ENCODE assay signal across 22 cellular contexts in genomic region chr3:45842851-45843625, GRCh38. TPM values are rescaled to one million over a fixed set of nuclear protein-coding genes. Genes with fewer than 3 reads are reported as not detected.
DNase-seq lines count a peak whose midpoint lies in the region; ATAC-seq and TF ChIP-seq lines count a peak whose summit lies in the region.
"Had no signal": no experiment of that assay in that cellular context is flagged by ENCODE, and none has a peak within 500 bp of the region (broad histone marks: within the 10 kb centered on the region; RNA-seq: fewer than 3 reads in every experiment).

No MANE protein-coding gene starts in this region.

- H3K36me3 ChIP-seq in OCI-LY3 (replicated peaks; ENCODE audit: low read depth, low read length) (no peaks in the 10 kb centered on the region), trophoblast cell (ENCODE audit: control insufficient read depth in 1 of 2, insufficient read depth in 2 of 2, low read length in 2 of 2) (no peaks in the 10 kb centered on the region), upper lobe of right lung (no peaks in the 10 kb centered on the region)
- H3K36me3 ChIP-seq: suprapubic skin had no signal

- H3K27ac ChIP-seq in OCI-LY3 (ENCODE audit: low read length) = no peak overlapping the region
- H3K27ac ChIP-seq in trophoblast cell (ENCODE audit: low read depth, low read length) = no peak overlapping the region
- no peak overlapping the region for H3K27ac ChIP-seq in upper lobe of right lung
- H3K27ac ChIP-seq: SK-N-MC, suprapubic skin had no signal

- peaks cover 3% of the 10 kb centered on the region for H3K36me3 Mint-ChIP-seq in activated T-cell treated with anti-CD3 and anti-CD28 coated beads, Interleukin-2, amount 50 U/mL, for 24 hours (ENCODE audit: low read depth)
- peaks cover 12% of the 10 kb centered on the region for H3K36me3 Mint-ChIP-seq in effector memory CD8-positive, alpha-beta T cell (ENCODE audit: insufficient read depth)

- H3K4me3 Mint-ChIP-seq in activated T-cell treated with anti-CD3 and anti-CD28 coated beads, Interleukin-2, amount 50 U/mL, for 24 hours = peak overlapping the region; percentile 89
- H3K4me3 Mint-ChIP-seq in effector memory CD8-positive, alpha-beta T cell = peak overlapping the region; percentile 90 to 94

- no peak overlapping the region for H3K9ac ChIP-seq in OCI-LY3 (ENCODE audit: low read length)
- no peak overlapping the region for H3K9ac ChIP-seq in trophoblast cell (ENCODE audit: low read length)

- H3K18ac ChIP-seq in trophoblast cell (ENCODE audit: low read length) = no peak overlapping the region

- no CpG with 5 or more reads among the region's 9 CpGs for WGBS in trophoblast cell (ENCODE audit: extremely low coverage, insufficient coverage, insufficient read length)

- H3K9me3 ChIP-seq in OCI-LY3 (ENCODE audit: insufficient read depth, low read length) = no peaks in the 10 kb centered on the region
- H3K9me3 ChIP-seq in trophoblast cell (ENCODE audit: insufficient read depth, low read depth, low read length) = no peaks in the 10 kb centered on the region
- H3K9me3 ChIP-seq in upper lobe of right lung = no peaks in the 10 kb centered on the region
- H3K9me3 ChIP-seq: mucosa of descending colon, suprapubic skin had no signal

- H2AFZ ChIP-seq in OCI-LY3 (ENCODE audit: low read depth, low read length) (peak overlapping the region; percentile 86), trophoblast cell (ENCODE audit: insufficient read depth, low read length, poor library complexity) (no peak overlapping the region)

- no peak overlapping the region for H3K14ac ChIP-seq in trophoblast cell (ENCODE audit: low read length)

- H4K20me1 ChIP-seq in OCI-LY3 (ENCODE audit: insufficient read depth, low read length) = no peaks in the 10 kb centered on the region

- H3K79me2 ChIP-seq in OCI-LY3 (ENCODE audit: low read length) (no peaks in the 10 kb centered on the region), trophoblast cell (ENCODE audit: control insufficient read depth, insufficient read depth, low read length, poor library complexity) (no peaks in the 10 kb centered on the region)

- no peak overlapping the region for H4K8ac ChIP-seq in trophoblast cell (ENCODE audit: low read depth, low read length)

- H3K4me2 ChIP-seq in OCI-LY3 (ENCODE audit: low read length) (peak overlapping the region; percentile 83), trophoblast cell (ENCODE audit: low read length) (no peak overlapping the region)

- H2BK5ac ChIP-seq in trophoblast cell (ENCODE audit: low read depth, low read length, poor library complexity) = no peak overlapping the region

- H3K27me3 ChIP-seq in OCI-LY3 (ENCODE audit: low read depth, low read length) (peaks cover 30% of the 10 kb centered on the region), trophoblast cell (ENCODE audit: insufficient read depth, low read length) (no peaks in the 10 kb centered on the region), upper lobe of right lung (no peaks in the 10 kb centered on the region)
- H3K27me3 ChIP-seq: suprapubic skin had no signal

- no peak overlapping the region for H3K4ac ChIP-seq in trophoblast cell (ENCODE audit: low read depth, low read length)

- no peak for TF ChIP-seq CTCF in OCI-LY3 (IDR thresholded peaks at IDR 0.05; ENCODE audit: low read depth, low read length)
- no peak for TF ChIP-seq CTCF in upper lobe of right lung (IDR thresholded peaks at IDR 0.05)

- peaks cover 3% of the 10 kb centered on the region for H3K27me3 Mint-ChIP-seq in activated T-cell treated with anti-CD3 and anti-CD28 coated beads, Interleukin-2, amount 50 U/mL, for 24 hours
- H3K27me3 Mint-ChIP-seq in effector memory CD8-positive, alpha-beta T cell = peaks cover 0 to 2% of the 10 kb centered on the region in 2 donors

- H3K4me3 ChIP-seq in OCI-LY3 (ENCODE audit: low read length) (peak overlapping the region; percentile 88), trophoblast cell (ENCODE audit: low read depth, low read length) (no peak overlapping the region), upper lobe of right lung (no peak overlapping the region)
- H3K4me3 ChIP-seq: mucosa of descending colon had no signal

- no peak overlapping the region for H2BK120ac ChIP-seq in trophoblast cell (ENCODE audit: insufficient read depth, low read length, poor library complexity)

- peaks cover 20% of the 10 kb centered on the region for H3K4me1 Mint-ChIP-seq in activated T-cell treated with anti-CD3 and anti-CD28 coated beads, Interleukin-2, amount 50 U/mL, for 24 hours (ENCODE audit: low read depth)
- H3K4me1 Mint-ChIP-seq in effector memory CD8-positive, alpha-beta T cell (ENCODE audit: low read depth in 2 of 2) = peaks cover 14 to 29% of the 10 kb centered on the region in 2 donors

- no peak overlapping the region for H4K91ac ChIP-seq in trophoblast cell (ENCODE audit: low read depth, low read length)

- H2AK5ac ChIP-seq in trophoblast cell (ENCODE audit: low read length) = no peak overlapping the region

- ATAC-seq in effector memory CD8-positive, alpha-beta T cell (replicated peaks) = no peak
- no peak for ATAC-seq in GM19397 (IDR thresholded peaks at IDR 0.05; ENCODE audit: unreplicated experiment)
- ATAC-seq in upper lobe of right lung = no peak

- H4K12ac ChIP-seq in trophoblast cell (ENCODE audit: low read depth, low read length) = no peak overlapping the region

- peaks cover 22% of the 10 kb centered on the region for H3K4me1 ChIP-seq in OCI-LY3 (ENCODE audit: low read length)
- H3K4me1 ChIP-seq in trophoblast cell (ENCODE audit: control insufficient read depth in 1 of 2, insufficient read depth in 2 of 2, low read length in 2 of 2) = peaks cover 0 to 2% of the 10 kb centered on the region in 2 experiments
- H3K4me1 ChIP-seq in upper lobe of right lung = peaks cover 14% of the 10 kb centered on the region

- H2BK12ac ChIP-seq in trophoblast cell (ENCODE audit: low read length) = no peak overlapping the region

- H3K9me3 Mint-ChIP-seq in activated T-cell treated with anti-CD3 and anti-CD28 coated beads, Interleukin-2, amount 50 U/mL, for 24 hours = peaks cover 3% of the 10 kb centered on the region
- no peaks in the 10 kb centered on the region for H3K9me3 Mint-ChIP-seq in effector memory CD8-positive, alpha-beta T cell

- intact Hi-C loops in upper lobe of right lung (cut with DNase I) = no loop called here

- H3K23ac ChIP-seq in trophoblast cell (ENCODE audit: low read length) = no peak overlapping the region

- no peak overlapping the region for H3K27ac Mint-ChIP-seq in activated T-cell treated with anti-CD3 and anti-CD28 coated beads, Interleukin-2, amount 50 U/mL, for 24 hours
- peak overlapping the region in 1 of 2 donors; percentile 99 for H3K27ac Mint-ChIP-seq in effector memory CD8-positive, alpha-beta T cell

- DNase-seq in activated T-cell treated with anti-CD3 and anti-CD28 coated beads, Interleukin-2, amount 50 U/mL, for 24 hours = no peak
- DNase-seq in activated T-cell treated with anti-CD3 and anti-CD28 coated beads for 4 hours (no peak), trophoblast cell (peak; percentile 69 to 83), occipital lobe (lab: John Stamatoyannopoulos, UW) (no peak), upper lobe of right lung (no peak)
- no peak for DNase-seq in effector memory CD8-positive, alpha-beta T cell
- DNase-seq: ACHN; cortex of kidney; Karpas-422; mucosa of descending colon; NCI-H187 treated with DMSO at 0.1 percent for 48 hours; NCI-H446 treated with DMSO at 0.1 percent for 48 hours; OCI-M1; stimulated activated CD4-positive, alpha-beta T cell treated with anti-CD3 and anti-CD28 coated beads, Interleukin-15, amount 100 ng/mL, for 24 hours had no signal

- H3K79me1 ChIP-seq in trophoblast cell (ENCODE audit: low read length) = no peaks in the 10 kb centered on the region

RNA-seq across cellular contexts. Expression of gene LZTFL1, which starts 1.1 kb away (rescaled TPM):
- 12.4 and 12.8 TPM in 2 replicates for polyA plus RNA-seq in trophoblast cell (2013)
- total RNA-seq in occipital lobe (26.5 TPM), upper lobe of right lung (22.8 TPM)

RNA-seq across cellular contexts. Expression of gene CCR9, which starts 43.3 kb away (rescaled TPM):
- not detected in 2 replicates for polyA plus RNA-seq in trophoblast cell (2013)
- total RNA-seq in occipital lobe (0.16 TPM), upper lobe of right lung (not detected)
- total RNA-seq: G401, kidney epithelial cell, renal cortical epithelial cell, suprapubic skin had no signal
- polyA plus RNA-seq: esophagus had no signal

RNA-seq across cellular contexts. Expression of gene SLC6A20, which starts 46.7 kb away (rescaled TPM):
- 0.05 TPM in 1 of 2 replicates, not detected in the other for polyA plus RNA-seq in trophoblast cell (2013)
- 2.7 TPM for total RNA-seq in occipital lobe
- 22.7 TPM for total RNA-seq in upper lobe of right lung

Comparison
In these comparisons a context has a peak if more than half of its experiments do, and no peak if none do; other contexts are left out.
1. DNase-seq: peak in trophoblast cell (2 of 2); none in activated T-cell treated with anti-CD3 and anti-CD28 coated beads, Interleukin-2, amount 50 U/mL, for 24 hours (single experiment), activated T-cell treated with anti-CD3 and anti-CD28 coated beads for 4 hours (single experiment), effector memory CD8-positive, alpha-beta T cell (0 of 3), occipital lobe (single experiment) and upper lobe of right lung (single experiment).